Comparison of ENCODE assay signal across 2 cellular contexts in genomic region chr6:142303191-142303564, GRCh38.
TF ChIP-seq lines count a peak whose summit lies in the region.

No MANE protein-coding gene starts in this region.

TF ChIP-seq in HCT116, 20 proteins besides CTCF, POLR2A, EP300 and RAD21:
- TF ChIP-seq TCF7L2 (IDR thresholded peaks at IDR 0.05; ENCODE audit: borderline replicate concordance, extremely low read depth, insufficient read depth, insufficient read length) (no peak), SRF (IDR thresholded peaks at IDR 0.05; ENCODE audit: low read depth) (no peak), YY1 (IDR thresholded peaks at IDR 0.05; ENCODE audit: extremely low read depth, insufficient replicate concordance, low read depth, low read length) (no peak), JUND (IDR thresholded peaks at IDR 0.05) (no peak), ATF3 (IDR thresholded peaks at IDR 0.05) (no peak), FOSL1 (IDR thresholded peaks at IDR 0.05; ENCODE audit: low read depth) (no peak), ZFX (IDR thresholded peaks at IDR 0.05) (no peak), EZH2 (IDR thresholded peaks at IDR 0.05) (no peak)

TF ChIP-seq in HepG2, 621 proteins besides CTCF, POLR2A, EP300 and RAD21:
- TF ChIP-seq SMYD3 (CRISPR knock-in tag; IDR thresholded peaks at IDR 0.05): peak; percentile 53; the same call in 1 of the 2 replicates
- TF ChIP-seq ZNF224 (CRISPR knock-in tag; IDR thresholded peaks at IDR 0.05): no peak
- peak; percentile 30; the same call in 1 of the 2 replicates for TF ChIP-seq GATAD2A (CRISPR knock-in tag; IDR thresholded peaks at IDR 0.05)
- peak; percentile 79 for TF ChIP-seq CSRNP1 (CRISPR knock-in tag; IDR thresholded peaks at IDR 0.05)
- TF ChIP-seq ARID2 (CRISPR knock-in tag; IDR thresholded peaks at IDR 0.05; ENCODE audit: borderline replicate concordance): peak; percentile 78; the same call in 1 of the 2 replicates
- 0 out of 2 replicates have a peak, but pooled peaks have one; percentile 38 for TF ChIP-seq SNAPC5 (CRISPR knock-in tag; IDR thresholded peaks at IDR 0.05; ENCODE audit: borderline replicate concordance)
- 0 out of 2 replicates have a peak, but pooled peaks have one; percentile 14 for TF ChIP-seq HOMEZ (CRISPR knock-in tag; IDR thresholded peaks at IDR 0.05; ENCODE audit: low read depth)
- no peak for TF ChIP-seq ZNF883 (CRISPR knock-in tag; IDR thresholded peaks at IDR 0.05; ENCODE audit: not compliant biosample characterization)
- TF ChIP-seq PAXIP1 (CRISPR knock-in tag; conservative IDR thresholded peaks at IDR 0.05): 0 out of 2 replicates have a peak, but pooled peaks have one; percentile 0
- TF ChIP-seq ZNF775 (CRISPR knock-in tag; IDR thresholded peaks at IDR 0.05; ENCODE audit: borderline replicate concordance): no peak
- 0 out of 2 replicates have a peak, but pooled peaks have one; percentile 36 for TF ChIP-seq ZNF317 (CRISPR knock-in tag; IDR thresholded peaks at IDR 0.05)
- TF ChIP-seq ZNF383 (CRISPR knock-in tag; IDR thresholded peaks at IDR 0.05; ENCODE audit: borderline replicate concordance): no peak
- TF ChIP-seq HNRNPK (IDR thresholded peaks at IDR 0.05; ENCODE audit: low read depth, low read length, poor library complexity, severe bottlenecking): peak; percentile 21
- TF ChIP-seq SAP130 (CRISPR knock-in tag; IDR thresholded peaks at IDR 0.05; ENCODE audit: low read depth): peak; percentile 49
- TF ChIP-seq AFF4 (CRISPR knock-in tag; IDR thresholded peaks at IDR 0.05): 0 out of 2 replicates have a peak, but pooled peaks have one; percentile 77
- TF ChIP-seq ZNF274 (CRISPR knock-in tag; IDR thresholded peaks at IDR 0.05): no peak
- 0 out of 2 replicates have a peak, but pooled peaks have one; percentile 23 for TF ChIP-seq PATZ1 (CRISPR knock-in tag; IDR thresholded peaks at IDR 0.05)
- TF ChIP-seq PHF5A (CRISPR knock-in tag; IDR thresholded peaks at IDR 0.05; ENCODE audit: low read depth, unreplicated experiment): peak; percentile 6
- TF ChIP-seq POGZ (CRISPR knock-in tag; IDR thresholded peaks at IDR 0.05): 0 out of 2 replicates have a peak, but pooled peaks have one; percentile 25
- TF ChIP-seq POLR2AphosphoS5 (IDR thresholded peaks at IDR 0.05; ENCODE audit: low read depth, low read length): peak; percentile 28; the same call in 1 of the 2 replicates
- TF ChIP-seq CEBPG (CRISPR knock-in tag; IDR thresholded peaks at IDR 0.05): no peak
- TF ChIP-seq ZNF205 (CRISPR knock-in tag; IDR thresholded peaks at IDR 0.05): no peak
- 0 out of 4 replicates have a peak, but pooled peaks of 1 of the 2 experiments have one; percentile 22 for TF ChIP-seq HMGXB4 (CRISPR knock-in tag; IDR thresholded peaks at IDR 0.05; ENCODE audit: borderline replicate concordance in 1 of 2, low read depth in 1 of 2)
- 0 out of 2 replicates have a peak, but pooled peaks have one; percentile 7 for TF ChIP-seq ZNF331 (CRISPR knock-in tag; IDR thresholded peaks at IDR 0.05)
- 0 out of 2 replicates have a peak, but pooled peaks have one; percentile 5 for TF ChIP-seq MLX (CRISPR knock-in tag; IDR thresholded peaks at IDR 0.05)
- no peak for TF ChIP-seq FOSL2 (CRISPR knock-in tag; IDR thresholded peaks at IDR 0.05)
- 0 out of 2 replicates have a peak, but pooled peaks have one; percentile 8 for TF ChIP-seq HNRNPL (IDR thresholded peaks at IDR 0.05; ENCODE audit: low read depth, low read length)
- TF ChIP-seq DNMT3B (CRISPR knock-in tag; conservative IDR thresholded peaks at IDR 0.05): 0 out of 2 replicates have a peak, but pooled peaks have one; percentile 7
- TF ChIP-seq ZNF766 (CRISPR knock-in tag; IDR thresholded peaks at IDR 0.05; ENCODE audit: borderline replicate concordance): no peak
- TF ChIP-seq ZNF670 (CRISPR knock-in tag; IDR thresholded peaks at IDR 0.05; ENCODE audit: borderline replicate concordance): 0 out of 2 replicates have a peak, but pooled peaks have one; percentile 7
- no peak for TF ChIP-seq TP53 (CRISPR knock-in tag; conservative IDR thresholded peaks at IDR 0.05)
- peak; percentile 15; the same call in 1 of the 2 replicates for TF ChIP-seq SSRP1 (CRISPR knock-in tag; IDR thresholded peaks at IDR 0.05)
- 0 out of 2 replicates have a peak, but pooled peaks have one; percentile 34 for TF ChIP-seq TARDBP (CRISPR knock-in tag; IDR thresholded peaks at IDR 0.05)
- peak; percentile 13; the same call in 1 of the 2 replicates for TF ChIP-seq ELF3 (CRISPR knock-in tag; IDR thresholded peaks at IDR 0.05)
- TF ChIP-seq HDAC1 (CRISPR knock-in tag; IDR thresholded peaks at IDR 0.05): 0 out of 2 replicates have a peak, but pooled peaks have one; percentile 2
- peak; percentile 54; the same call in 1 of the 2 replicates for TF ChIP-seq ZBTB43 (CRISPR knock-in tag; conservative IDR thresholded peaks at IDR 0.05)
- peak; percentile 36; the same call in 1 of the 2 replicates for TF ChIP-seq ZNF652 (CRISPR knock-in tag; IDR thresholded peaks at IDR 0.05; ENCODE audit: borderline replicate concordance, low read depth)
- TF ChIP-seq AGO2 (optimal IDR thresholded peaks at IDR 0.05; ENCODE audit: low read depth, low read length): peak; percentile 0
TF ChIP-seq in HepG2: peak in this region for 28.
